ENCODE assay signal across 13 cellular contexts in the genomic region with DNA sequence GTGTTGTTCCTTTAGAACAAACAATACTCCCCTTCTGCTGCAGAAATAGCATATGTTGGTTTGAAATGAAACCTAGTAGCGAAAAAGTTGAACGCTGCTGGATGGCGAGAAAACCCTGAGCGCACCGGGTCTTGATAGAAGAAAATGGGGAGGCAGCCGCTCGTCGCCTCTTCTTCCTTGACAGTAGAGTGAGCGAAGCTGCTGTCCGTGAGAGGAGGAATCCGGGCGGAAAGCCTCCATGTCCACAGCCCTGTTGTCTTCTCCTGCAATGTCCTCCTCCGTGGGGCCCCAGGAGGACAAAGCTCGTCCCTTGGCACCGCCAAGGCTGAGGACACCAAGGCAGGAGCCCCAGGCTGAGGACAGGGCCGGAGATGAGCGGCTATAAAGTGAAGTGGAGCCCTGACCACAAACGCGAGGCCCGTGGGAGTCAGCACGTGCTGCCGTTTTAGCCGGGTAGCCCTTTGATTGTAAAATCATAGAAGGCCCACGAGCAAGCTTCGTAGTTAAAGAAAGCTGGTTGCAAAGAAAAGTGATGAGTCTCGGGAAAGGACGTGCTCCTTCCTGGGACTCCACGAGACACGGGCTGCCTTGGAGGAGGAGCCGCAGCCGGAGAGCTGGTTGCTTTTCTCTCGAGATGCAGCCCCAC. TPM values are rescaled to one million over a fixed set of nuclear protein-coding genes. Genes with fewer than 3 reads are reported as not detected.
A peak's percentile ranks its signal among the peaks of the same experiment; 100 is the strongest.
DNase-seq lines count a peak whose midpoint lies in the region; ATAC-seq and TF ChIP-seq lines count a peak whose summit lies in the region.
"Had no signal": no experiment of that assay in that cellular context is flagged by ENCODE, and none has a peak within 500 bp of the region (broad histone marks: within the 10 kb centered on the region; RNA-seq: fewer than 3 reads in every experiment).

No MANE protein-coding gene starts in this region.

- no peaks in the 10 kb centered on the region for H3K79me1 ChIP-seq in H9 (ENCODE audit: insufficient read depth, low read depth, low read length, poor library complexity, severe bottlenecking)

- WGBS in H9 (ENCODE audit: extremely low coverage, insufficient read length, low lambda C conversion rate) = no CpG with 5 or more reads among the region's 32 CpGs

- H3K27me3 ChIP-seq in H9 (ENCODE audit: insufficient read depth, low read length) = no peaks in the 10 kb centered on the region; the same call in 1 of the 2 replicates
- H3K27me3 ChIP-seq: cardiac muscle cell had no signal

- ATAC-seq in GM18502 (IDR thresholded peaks at IDR 0.05; ENCODE audit: poor library complexity, unreplicated experiment) (no peak), GM18868 (IDR thresholded peaks at IDR 0.05; ENCODE audit: unreplicated experiment) (no peak)

- H3K27me3 Mint-ChIP-seq in H9 (ENCODE audit: low read depth) (peaks cover 10% of the 10 kb centered on the region), type B pancreatic cell (peaks cover 19% of the 10 kb centered on the region)

- no peak overlapping the region for H4K8ac ChIP-seq in H9 (replicated peaks; ENCODE audit: insufficient read length, low read depth, low read length)

- peak overlapping the region; percentile 9 to 40 for H3K4me3 ChIP-seq in foreskin fibroblast (ENCODE audit: low read depth in 1 of 2, low read length in 2 of 2)
- H3K4me3 ChIP-seq: cardiac muscle cell, HAP-1, SJSA1 had no signal

- H3K4ac ChIP-seq in H9 (ENCODE audit: low read depth, low read length) = no peak overlapping the region

- H3K4me1 Mint-ChIP-seq in H9 (peaks cover 7 to 13% of the 10 kb centered on the region in 2 experiments; a peak in 3 of 4 replicates), type B pancreatic cell (ENCODE audit: unreplicated experiment) (peaks cover 5% of the 10 kb centered on the region)

- H3K4me1 ChIP-seq in H9 (ENCODE audit: insufficient read depth, low read length) = no peaks in the 10 kb centered on the region; the same call in 1 of the 2 replicates
- H3K4me1 ChIP-seq: HAP-1 had no signal

- no peak overlapping the region for H3K23ac ChIP-seq in H9 (ENCODE audit: insufficient read length, low read depth, low read length)

- H3K18ac ChIP-seq in H9 (ENCODE audit: insufficient read length, low read depth, low read length) = no peak overlapping the region

- H3K4me3 Mint-ChIP-seq in H9 (no peak overlapping the region), type B pancreatic cell (no peak overlapping the region)
- H3K4me3 Mint-ChIP-seq: stimulated activated naive CD8-positive, alpha-beta T cell treated with anti-CD3 and anti-CD28 coated beads, Interleukin-15, Interleukin-2, amounts not matched to agents 100 ng/mL and 50 ng/mL, for 24 hours had no signal

- H2AFZ ChIP-seq in H9 (ENCODE audit: low read length) = no peak overlapping the region

- H3K27ac ChIP-seq in H9 (ENCODE audit: insufficient read length, low read depth, low read length) = no peak overlapping the region
- H3K27ac ChIP-seq: cardiac muscle cell, SJSA1 had no signal

- H2BK15ac ChIP-seq in H9 (ENCODE audit: low read depth, low read length) = no peak overlapping the region

- H3K14ac ChIP-seq in H9 (ENCODE audit: insufficient read depth, low read length) = no peak overlapping the region

- H3K9me3 ChIP-seq in H9 (ENCODE audit: control insufficient read depth, low read depth, low read length) = no peaks in the 10 kb centered on the region
- H3K9me3 ChIP-seq: HAP-1 had no signal

- H3K79me2 ChIP-seq in H9 (ENCODE audit: insufficient read depth, low read length) = no peaks in the 10 kb centered on the region

- H3K23me2 ChIP-seq in H9 (ENCODE audit: insufficient read length, low read depth, low read length, poor library complexity, severe bottlenecking) = no peaks in the 10 kb centered on the region

- H3T11ph ChIP-seq in H9 (ENCODE audit: low read length) = no peak overlapping the region

- no peak overlapping the region for H4K5ac ChIP-seq in H9 (ENCODE audit: insufficient read length, low read depth, low read length)

- H4K20me1 ChIP-seq in H9 (ENCODE audit: control insufficient read depth, insufficient read depth, insufficient read length) = no peaks in the 10 kb centered on the region

- no peak overlapping the region for H2BK20ac ChIP-seq in H9 (ENCODE audit: low read depth, low read length, poor library complexity, severe bottlenecking)

- H4K91ac ChIP-seq in H9 (ENCODE audit: insufficient read length, low read depth, low read length) = no peak overlapping the region

- no peak overlapping the region for H2BK12ac ChIP-seq in H9 (ENCODE audit: insufficient read length, low read depth, low read length)

- H3K36me3 Mint-ChIP-seq in H9 (ENCODE audit: insufficient read depth in 1 of 3, low read depth in 3 of 3) (no peaks in the 10 kb centered on the region), type B pancreatic cell (no peaks in the 10 kb centered on the region)

- no peak overlapping the region for H2BK5ac ChIP-seq in H9 (ENCODE audit: insufficient read length, low read length)

- no peak overlapping the region for H3K9ac ChIP-seq in H9 (ENCODE audit: extremely low read depth, insufficient read length, low read length)

- H2BK120ac ChIP-seq in H9 (ENCODE audit: low read depth, low read length, poor library complexity, severe bottlenecking) = no peak overlapping the region

- no peak overlapping the region for H3K56ac ChIP-seq in H9 (ENCODE audit: insufficient read length, low read depth, low read length)

- H3K4me2 ChIP-seq in H9 (ENCODE audit: insufficient read depth, insufficient read length, low read length) = no peak overlapping the region

- TF ChIP-seq CTCF in H9 (conservative IDR thresholded peaks at IDR 0.05) (no peak), foreskin fibroblast (IDR thresholded peaks at IDR 0.05; ENCODE audit: low read depth, low read length) (no peak), type B pancreatic cell (conservative IDR thresholded peaks at IDR 0.05) (peak; percentile 1)

- H3K27ac Mint-ChIP-seq in H9 (0 out of 7 replicates have a peak overlapping the region, but pooled peaks of 1 of the 3 experiments have one; percentile 32), type B pancreatic cell (no peak overlapping the region)
- H3K27ac Mint-ChIP-seq: stimulated activated naive CD8-positive, alpha-beta T cell treated with anti-CD3 and anti-CD28 coated beads, Interleukin-15, Interleukin-2, amounts not matched to agents 100 ng/mL and 50 ng/mL, for 24 hours had no signal

- no peak overlapping the region for H2AK5ac ChIP-seq in H9 (ENCODE audit: insufficient read length, low read length)

- DNase-seq in activated gamma-delta T cell treated with Interleukin-2 at 50 U/mL for 16 hours (peak; percentile 1), activated gamma-delta T cell (lab: John Stamatoyannopoulos, UW) (no peak), H9 (peak; percentile 26), foreskin fibroblast (peak; percentile 4 to 46), type B pancreatic cell (ENCODE audit: extremely low spot score, unreplicated experiment) (peak; percentile 49), NCI-H2171 (lab: John Stamatoyannopoulos, UW) (no peak)
- DNase-seq: activated CD4-positive, CD25-positive, alpha-beta regulatory T cell treated with anti-CD3 and anti-CD28 coated beads, Interleukin-2, amount 50 U/mL, for 72 hours had no signal

- H3K9me3 Mint-ChIP-seq in H9 (no peaks in the 10 kb centered on the region; a peak in 1 of 5 replicates), type B pancreatic cell (no peaks in the 10 kb centered on the region)
- H3K9me3 Mint-ChIP-seq: stimulated activated naive CD8-positive, alpha-beta T cell treated with anti-CD3 and anti-CD28 coated beads, Interleukin-15, Interleukin-2, amounts not matched to agents 100 ng/mL and 50 ng/mL, for 24 hours had no signal

RNA-seq across cellular contexts. Expression of gene MRPL36, which starts 35.6 kb away (rescaled TPM):
- total RNA-seq in H9 (2021) (67.3 and 68.9 TPM in 2 replicates), type B pancreatic cell (ENCODE audit: low replicate concordance) (53.5 and 62.1 TPM in 2 replicates)

RNA-seq across cellular contexts. Expression of gene NDUFS6, which starts 37.1 kb away (rescaled TPM):
- 62.5 and 63.7 TPM in 2 replicates for total RNA-seq in H9 (2021)
- total RNA-seq in type B pancreatic cell (ENCODE audit: low replicate concordance) = 33.8 and 37.7 TPM in 2 replicates

Comparison
In these comparisons a context has a peak if more than half of its experiments do, and no peak if none do; other contexts are left out.
1. DNase-seq: peak in activated gamma-delta T cell treated with Interleukin-2 at 50 U/mL for 16 hours (single experiment), H9 (single experiment), foreskin fibroblast (2 of 2) and type B pancreatic cell (single experiment); none in activated gamma-delta T cell (single experiment) and NCI-H2171 (single experiment).